Comparison of ENCODE assay signal across 8 cellular contexts in genomic region chr1:94925561-94926364, GRCh38. TPM values are rescaled to one million over a fixed set of nuclear protein-coding genes. Genes with fewer than 3 reads are reported as not detected.
A peak's percentile ranks its signal among the peaks of the same experiment; 100 is the strongest.
DNase-seq lines count a peak whose midpoint lies in the region; ATAC-seq and FAIRE-seq lines count a peak whose summit lies in the region.

No MANE protein-coding gene starts in this region.

- H3K27ac ChIP-seq in caudate nucleus (ENCODE audit: low read depth, low read length) = peak overlapping the region; percentile 94
- H3K27ac ChIP-seq in rectal smooth muscle tissue (ENCODE audit: low read depth, low read length) = peak overlapping the region; percentile 98

- H3K27me3 ChIP-seq in iPS-15b (ENCODE audit: control insufficient read depth, insufficient read depth, low read length) (no peaks in the 10 kb centered on the region), rectal smooth muscle tissue (ENCODE audit: control insufficient read depth, insufficient read depth, low read length) (no peaks in the 10 kb centered on the region)

- H3K4me1 ChIP-seq in iPS-15b (ENCODE audit: control insufficient read depth, insufficient read depth, low read length) = peaks cover 21% of the 10 kb centered on the region
- peaks cover 30% of the 10 kb centered on the region for H3K4me1 ChIP-seq in rectal smooth muscle tissue (ENCODE audit: control insufficient read depth, insufficient read depth, low read length)

- H3K9ac ChIP-seq in iPS-15b (ENCODE audit: low read depth, low read length) = peak overlapping the region; percentile 90
- H3K9ac ChIP-seq in rectal smooth muscle tissue (ENCODE audit: low read length) = peak overlapping the region; percentile 92

- peak overlapping the region; percentile 95 for H3K4me3 ChIP-seq in iPS-15b (ENCODE audit: low read depth, low read length)
- peak overlapping the region; percentile 92 for H3K4me3 ChIP-seq in rectal smooth muscle tissue (ENCODE audit: low read length)

- H3K9me3 Mint-ChIP-seq in activated T-cell treated with anti-CD3 and anti-CD28 coated beads, Interleukin-2, amount 50 U/mL, for 4 hours = no peaks in the 10 kb centered on the region

- peak overlapping the region; percentile 82 for H3K4me3 Mint-ChIP-seq in activated T-cell treated with anti-CD3 and anti-CD28 coated beads, Interleukin-2, amount 50 U/mL, for 4 hours

- H3K36me3 ChIP-seq in iPS-15b (ENCODE audit: control insufficient read depth, insufficient read depth, low read length) (no peaks in the 10 kb centered on the region), rectal smooth muscle tissue (ENCODE audit: control insufficient read depth, insufficient read depth, low read length) (no peaks in the 10 kb centered on the region)

- H3K4me1 Mint-ChIP-seq in activated T-cell treated with anti-CD3 and anti-CD28 coated beads, Interleukin-2, amount 50 U/mL, for 4 hours (ENCODE audit: low read depth) = peaks cover 16% of the 10 kb centered on the region

- peaks cover 39% of the 10 kb centered on the region for H3K27me3 Mint-ChIP-seq in activated T-cell treated with anti-CD3 and anti-CD28 coated beads, Interleukin-2, amount 50 U/mL, for 4 hours (ENCODE audit: low read depth)

- no peaks in the 10 kb centered on the region for H3K36me3 Mint-ChIP-seq in activated T-cell treated with anti-CD3 and anti-CD28 coated beads, Interleukin-2, amount 50 U/mL, for 4 hours (ENCODE audit: insufficient read depth)

- no peaks in the 10 kb centered on the region for H3K9me3 ChIP-seq in iPS-15b (ENCODE audit: control insufficient read depth, insufficient read depth, low read length)

- FAIRE-seq in RCC 7860 (lab: Jason Lieb, UNC) = peak; percentile 97

- DNase-seq in activated T-cell treated with anti-CD3 and anti-CD28 coated beads, Interleukin-2, amount 50 U/mL, for 4 hours = peak; percentile 6
- DNase-seq in activated T-cell treated with anti-CD3 and anti-CD28 coated beads, Interleukin-2, amount 50 U/mL, for 1 hour = no peak
- DNase-seq in HS-27A (ENCODE audit: low read depth) (peak; percentile 93), RCC 7860 (ENCODE audit: low spot score) (peak; percentile 97), caudate nucleus (lab: John Stamatoyannopoulos, UW) (peak in 58 of 61 donors; percentile 12 to 86 (median 62))
- DNase-seq in activated effector memory CD4-positive, alpha-beta T cell treated with Interleukin-2 at 50 U/mL for 16 hours = no peak

- no peak for ATAC-seq in activated T-cell treated with anti-CD3 and anti-CD28 coated beads, Interleukin-2, amount 50 U/mL, for 4 hours

RNA-seq across cellular contexts. Expression of gene CNN3, which starts 1.1 kb away (rescaled TPM):
- 1 to 10 TPM; 1.2 to 3.1 (median 1.9) TPM for total RNA-seq in activated T-cell treated with anti-CD3 and anti-CD28 coated beads, Interleukin-2, amount 50 U/mL, for 4 hours

Comparison
In these comparisons a context has a peak if more than half of its experiments do, and no peak if none do; other contexts are left out.
1. DNase-seq: peak in activated T-cell treated with anti-CD3 and anti-CD28 coated beads, Interleukin-2, amount 50 U/mL, for 4 hours (single experiment), HS-27A (single experiment), RCC 7860 (single experiment) and caudate nucleus (58 of 61); none in activated T-cell treated with anti-CD3 and anti-CD28 coated beads, Interleukin-2, amount 50 U/mL, for 1 hour (single experiment) and activated effector memory CD4-positive, alpha-beta T cell treated with Interleukin-2 at 50 U/mL for 16 hours (single experiment).